ENCODE assay signal across 25 cellular contexts in the genomic region with DNA sequence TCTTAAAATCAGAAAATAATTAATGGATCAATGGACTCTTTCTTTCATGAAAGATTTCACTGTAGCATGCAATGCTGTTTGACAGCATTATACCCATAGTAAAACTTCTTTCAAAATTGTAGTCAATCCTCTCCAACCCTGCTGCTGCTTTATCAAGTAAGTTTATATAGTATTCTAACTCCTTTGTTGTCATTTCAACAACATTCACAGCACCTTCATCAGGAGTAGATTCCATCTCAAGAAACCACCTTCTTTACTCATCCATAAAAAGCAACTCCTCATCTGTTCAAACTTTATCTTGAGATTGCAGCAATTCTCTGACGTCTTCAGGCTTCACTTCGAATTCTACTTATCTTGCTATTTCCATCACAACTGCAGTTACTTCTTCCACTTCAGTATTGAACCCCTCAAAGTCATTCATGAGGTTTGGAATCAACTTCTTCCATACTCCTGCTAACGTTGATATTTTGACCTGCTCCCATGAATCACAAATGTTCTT.
"Had no signal": no experiment of that assay in that cellular context is flagged by ENCODE, and none has a peak within 500 bp of the region (broad histone marks: within the 10 kb centered on the region; RNA-seq: fewer than 3 reads in every experiment).

No MANE protein-coding gene starts in this region.

- FAIRE-seq: endometrium, kidney had no signal

- H3K4me3 ChIP-seq: colonic mucosa, esophagus squamous epithelium, gastrocnemius medialis, heart right ventricle, left lung, lower lobe of right lung, mucosa of descending colon had no signal

- ATAC-seq: effector memory CD8-positive, alpha-beta T cell; esophagus mucosa; gastrocnemius medialis; heart right ventricle; left lung; left ventricle myocardium superior; lower lobe of right lung; mucosa of descending colon had no signal

- H3K27me3 ChIP-seq: colonic mucosa, esophagus squamous epithelium, gastrocnemius medialis, heart right ventricle, left lung had no signal

- H3K27ac ChIP-seq: colonic mucosa, epithelial cell of prostate, esophagus squamous epithelium, gastrocnemius medialis, heart right ventricle, left lung, lower lobe of right lung had no signal

- H3K36me3 ChIP-seq: colonic mucosa, esophagus squamous epithelium, gastrocnemius medialis, heart right ventricle, left lung, lower lobe of right lung had no signal

- H3K9me3 ChIP-seq: colonic mucosa, esophagus squamous epithelium, gastrocnemius medialis, heart right ventricle, left lung, lower lobe of right lung, mucosa of descending colon had no signal

- DNase-seq: colonic mucosa; cortex of kidney; effector CD8-positive, alpha-beta T cell; effector memory CD8-positive, alpha-beta T cell; endodermal cell; esophagus squamous epithelium; foreskin fibroblast; foreskin melanocyte; gastrocnemius medialis; glutamatergic neuron; head of caudate nucleus; heart right ventricle; hippocampal formation; islet precursor cell; kidney; kidney glomerular epithelial cell; left lung; left ventricle myocardium superior; lower lobe of right lung; mesenchymal stem cell; mucosa of descending colon; naive B cell had no signal

- H3K4me1 ChIP-seq: colonic mucosa, esophagus squamous epithelium, gastrocnemius medialis, heart right ventricle, left lung, lower lobe of right lung had no signal
